In genomic region chr1:36463773-36464604, GRCh38 we compare ENCODE assay signal across 8 cellular contexts. TPM values are rescaled to one million over a fixed set of nuclear protein-coding genes. Genes with fewer than 3 reads are reported as not detected.
DNase-seq lines count a peak whose midpoint lies in the region; ATAC-seq and TF ChIP-seq lines count a peak whose summit lies in the region.

Gene MRPS15, minus strand, starts transcription at chr1:36464384. Its CDS starts 109 bp downstream, at chr1:36464275.

- peak within 1 kb of the TSS; percentile 81 for H3K4me3 ChIP-seq in HFF-Myc (replicated peaks; ENCODE audit: low read depth, low read length)
- peak within 1 kb of the TSS; percentile 60 to 73 for H3K4me3 ChIP-seq in gastroesophageal sphincter

- peaks cover 49% of the 10 kb centered on the region for H3K36me3 Mint-ChIP-seq in activated naive CD4-positive, alpha-beta T cell treated with anti-CD3 and anti-CD28 coated beads, Interleukin-2, amount 10 ng/mL, durations not matched to agents 7 days and 5 days

- H3K36me3 ChIP-seq in gastroesophageal sphincter = peaks cover 0 to 35% of the 10 kb centered on the region in 2 donors

- DNase-seq in GM03348 (ENCODE audit: low spot score) (peak; percentile 97), HFF-Myc (ENCODE audit: extremely low read depth, low read depth) (peak; percentile 91), NAMALWA (ENCODE audit: low spot score) (peak; percentile 98), SK-N-DZ (ENCODE audit: low spot score) (peak; percentile 89), non-pigmented ciliary epithelial cell (ENCODE audit: low read depth) (peak; percentile 67), superior temporal gyrus (ENCODE audit: extremely low spot score) (peak; percentile 99)
- peak; percentile 98 for DNase-seq in activated naive CD4-positive, alpha-beta T cell treated with anti-CD3 and anti-CD28 coated beads, Interleukin-2, amount 10 ng/mL, durations not matched to agents 7 days and 5 days

- H3K27ac Mint-ChIP-seq in activated naive CD4-positive, alpha-beta T cell treated with anti-CD3 and anti-CD28 coated beads, Interleukin-2, amount 10 ng/mL, durations not matched to agents 7 days and 5 days = peak within 1 kb of the TSS; percentile 94

- H3K9me3 ChIP-seq in gastroesophageal sphincter = no peaks in the 10 kb centered on the region

- TF ChIP-seq POLR2A in gastroesophageal sphincter (IDR thresholded peaks at IDR 0.05) = peak; percentile 53 to 64

- H3K4me1 ChIP-seq in gastroesophageal sphincter = peaks cover 4 to 31% (median 13%) of the 10 kb centered on the region in 3 donors

- peak; percentile 97 for ATAC-seq in gastroesophageal sphincter

- TF ChIP-seq CTCF in HFF-Myc (IDR thresholded peaks at IDR 0.05; ENCODE audit: low read depth, low read length, missing control alignments) (no peak), gastroesophageal sphincter (IDR thresholded peaks at IDR 0.05) (no peak)

- H3K27ac ChIP-seq in gastroesophageal sphincter = peak within 1 kb of the TSS; percentile 88 to 95 (median 94)

- TF ChIP-seq EP300 in gastroesophageal sphincter (IDR thresholded peaks at IDR 0.05) = no peak

- H3K4me1 Mint-ChIP-seq in activated naive CD4-positive, alpha-beta T cell treated with anti-CD3 and anti-CD28 coated beads, Interleukin-2, amount 10 ng/mL, durations not matched to agents 7 days and 5 days = peaks cover 62% of the 10 kb centered on the region

- H3K27me3 ChIP-seq in gastroesophageal sphincter = no peaks in the 10 kb centered on the region

- WGBS in gastroesophageal sphincter (ENCODE audit: low coverage in 1 of 2), 2 donors = 0 to 2% methylated on average over 12 to 20 of the region's 66 CpGs

- CTCF ChIA-PET in activated naive CD4-positive, alpha-beta T cell treated with anti-CD3 and anti-CD28 coated beads, Interleukin-2, amount 10 ng/mL, durations not matched to agents 7 days and 5 days (lab: Charles Lee) = interaction anchor here (1.0 kb wide), 1 partner anchor 52 kb away, joined by 3 read pairs; no protein-coding TSS in a partner anchor

- no peaks in the 10 kb centered on the region for H3K9me3 Mint-ChIP-seq in activated naive CD4-positive, alpha-beta T cell treated with anti-CD3 and anti-CD28 coated beads, Interleukin-2, amount 10 ng/mL, durations not matched to agents 7 days and 5 days

- H3K4me3 Mint-ChIP-seq in activated naive CD4-positive, alpha-beta T cell treated with anti-CD3 and anti-CD28 coated beads, Interleukin-2, amount 10 ng/mL, durations not matched to agents 7 days and 5 days = peak within 1 kb of the TSS; percentile 95

- H3K27me3 Mint-ChIP-seq in activated naive CD4-positive, alpha-beta T cell treated with anti-CD3 and anti-CD28 coated beads, Interleukin-2, amount 10 ng/mL, durations not matched to agents 7 days and 5 days = peaks cover 4% of the 10 kb centered on the region

RNA-seq across cellular contexts. Expression of gene MRPS15, which starts in this region (rescaled TPM):
- polyA plus RNA-seq in SK-N-DZ (2014; cell fraction: cytosol; rRNA removed) = 93.0 and 102 TPM in 2 replicates
- 67.5 and 70.6 TPM in 2 replicates for polyA plus RNA-seq in SK-N-DZ (2014; cell fraction: nucleus; rRNA removed)
- total RNA-seq in gastroesophageal sphincter = 10 to 100 TPM; 52.6 to 68.5 (median 61.3) TPM

Comparison
In these comparisons a context has a peak if more than half of its experiments do, and no peak if none do; other contexts are left out.
1. Peak in every context shown above with its lines: DNase-seq, ATAC-seq, H3K4me3 ChIP-seq and H3K27ac ChIP-seq.